Comparison of ENCODE assay signal across 17 cellular contexts in genomic region chr1:202172015-202172355, GRCh38. TPM values are rescaled to one million over a fixed set of nuclear protein-coding genes. Genes with fewer than 3 reads are reported as not detected.
DNase-seq lines count a peak whose midpoint lies in the region; ATAC-seq, FAIRE-seq and TF ChIP-seq lines count a peak whose summit lies in the region.
"Had no signal": no experiment of that assay in that cellular context is flagged by ENCODE, and none has a peak within 500 bp of the region (broad histone marks: within the 10 kb centered on the region; RNA-seq: fewer than 3 reads in every experiment).

No MANE protein-coding gene starts in this region.

- H3K36me3 Mint-ChIP-seq in activated naive CD4-positive, alpha-beta T cell treated with anti-CD3 and anti-CD28 coated beads, Interleukin-2, amount 50 U/mL, for 72 hours: no peaks in the 10 kb centered on the region
- H3K36me3 Mint-ChIP-seq: activated CD4-positive, alpha-beta memory T cell treated with anti-CD3 and anti-CD28 coated beads for 36 hours; activated naive CD8-positive, alpha-beta T cell; brain; T-cell had no signal

- no peak for TF ChIP-seq RAD21 in H1 (IDR thresholded peaks at IDR 0.05 in 1 of 2, conservative IDR thresholded peaks at IDR 0.05 in 1 of 2; ENCODE audit: low read depth in 2 of 2, low read length in 2 of 2)

- no peak overlapping the region for H2BK20ac ChIP-seq in H1 (ENCODE audit: low read length)

- 0 out of 2 replicates have a peak overlapping the region, but pooled peaks have one; percentile 53 for H2AK5ac ChIP-seq in H1 (ENCODE audit: low read depth, low read length)

- no peak overlapping the region for H4K8ac ChIP-seq in H1 (ENCODE audit: extremely low read depth, insufficient read depth, low read length)

- H3K9ac ChIP-seq in H1 (replicated peaks in 1 of 4; ENCODE audit: extremely low read depth in 1 of 4, low read depth in 3 of 4, low read length in 3 of 4) (no peak overlapping the region), Karpas-422 (ENCODE audit: low read length) (no peak overlapping the region)

- no peaks in the 10 kb centered on the region for H3K36me3 ChIP-seq in H1 (ENCODE audit: control insufficient read depth in 2 of 4, insufficient read depth in 4 of 4, low read length in 3 of 4)
- no peaks in the 10 kb centered on the region for H3K36me3 ChIP-seq in Karpas-422 (ENCODE audit: insufficient read depth, low read length)
- H3K36me3 ChIP-seq: heart right ventricle, thoracic aorta had no signal

- no peak for TF ChIP-seq CTCF in H1 (IDR thresholded peaks at IDR 0.05; ENCODE audit: control extremely low read depth in 1 of 3, insufficient read depth in 1 of 3, low read depth in 1 of 3, low read length in 3 of 3)

- H3K56ac ChIP-seq in H1 (replicated peaks; ENCODE audit: insufficient read length, low read depth, low read length): no peak overlapping the region

- no peak overlapping the region for H3K23ac ChIP-seq in H1 (ENCODE audit: insufficient read length)

- no peak overlapping the region for H3K14ac ChIP-seq in H1 (ENCODE audit: insufficient read length)

- no peak overlapping the region for H2BK15ac ChIP-seq in H1 (ENCODE audit: low read length)

- FAIRE-seq in H1 (lab: Jason Lieb, UNC): no peak

- no peaks in the 10 kb centered on the region for H3K9me2 ChIP-seq in Karpas-422 (replicated peaks; ENCODE audit: insufficient read depth, low read length)

- CTCF ChIA-PET in H1 (lab: Charles Lee; ENCODE audit: partially characterized antibody): interaction anchor here (10.1 kb wide), 1 partner anchor 16 kb away, joined by 77 read pairs; no protein-coding TSS in a partner anchor

- POLR2A ChIA-PET in H1 (lab: Charles Lee; ENCODE audit: partially characterized antibody): no interaction called here

- no peak overlapping the region for H4K91ac ChIP-seq in H1 (replicated peaks; ENCODE audit: insufficient read length, low read length)

- no peak overlapping the region for H2BK120ac ChIP-seq in H1 (replicated peaks; ENCODE audit: low read depth, low read length)

- WGBS in H1 (ENCODE audit: extremely low coverage in 1 of 2, insufficient coverage in 1 of 2, insufficient read length in 1 of 2, insufficient replicate concordance in 2 of 2, low coverage in 1 of 2, low lambda C conversion rate in 2 of 2, missing lambda C conversion rate in 1 of 2), 2 experiments: 98% methylated on average over 5 of the region's 5 CpGs; no CpG with 5 or more reads in 1 of the 2 experiments

- no peak overlapping the region for H4K5ac ChIP-seq in H1 (ENCODE audit: insufficient read length, low read depth, low read length)

- no peaks in the 10 kb centered on the region for H3K79me2 ChIP-seq in H1 (ENCODE audit: control insufficient read depth in 1 of 2, insufficient read depth in 2 of 2, low read length in 2 of 2)
- H3K79me2 ChIP-seq in Karpas-422 (ENCODE audit: low read length): no peaks in the 10 kb centered on the region

- H3K27ac Mint-ChIP-seq in activated naive CD4-positive, alpha-beta T cell treated with anti-CD3 and anti-CD28 coated beads, Interleukin-2, amount 50 U/mL, for 72 hours: no peak overlapping the region
- H3K27ac Mint-ChIP-seq: activated CD4-positive, alpha-beta memory T cell treated with anti-CD3 and anti-CD28 coated beads for 36 hours; activated naive CD8-positive, alpha-beta T cell; brain; T-cell had no signal

- no peaks in the 10 kb centered on the region for H3K9me3 Mint-ChIP-seq in activated naive CD4-positive, alpha-beta T cell treated with anti-CD3 and anti-CD28 coated beads, Interleukin-2, amount 50 U/mL, for 72 hours
- H3K9me3 Mint-ChIP-seq: activated CD4-positive, alpha-beta memory T cell treated with anti-CD3 and anti-CD28 coated beads for 36 hours; brain; T-cell had no signal

- H3K9me3 ChIP-seq in H1 (ENCODE audit: insufficient read depth in 2 of 2, low read depth in 1 of 2, low read length in 1 of 2): no peaks in the 10 kb centered on the region
- no peaks in the 10 kb centered on the region for H3K9me3 ChIP-seq in Karpas-422 (ENCODE audit: low read length)
- H3K9me3 ChIP-seq: heart right ventricle, thoracic aorta had no signal

- H2BK12ac ChIP-seq in H1 (ENCODE audit: low read depth, low read length): no peak overlapping the region

- H2AFZ ChIP-seq in H1 (ENCODE audit: low read length): no peak overlapping the region
- no peak overlapping the region for H2AFZ ChIP-seq in Karpas-422 (ENCODE audit: low read length)

- TF ChIP-seq POLR2A in H1 (IDR thresholded peaks at IDR 0.05; ENCODE audit: control extremely low read depth in 1 of 2, low read depth in 2 of 2, low read length in 2 of 2): no peak

- no peaks in the 10 kb centered on the region for H4K20me1 ChIP-seq in H1 (replicated peaks in 1 of 2; ENCODE audit: control insufficient read depth in 1 of 2, insufficient read depth in 2 of 2, low read length in 2 of 2)
- H4K20me1 ChIP-seq in Karpas-422 (ENCODE audit: insufficient read depth, low read depth, low read length): no peaks in the 10 kb centered on the region

- H2BK5ac ChIP-seq in H1 (ENCODE audit: low read depth, low read length): no peak overlapping the region; the same call in 1 of the 2 replicates

- no peak for DNase-seq in activated naive CD4-positive, alpha-beta T cell treated with anti-CD3 and anti-CD28 coated beads, Interleukin-2, amount 50 U/mL, for 72 hours (ENCODE audit: low spot score in 2 of 2)
- DNase-seq in activated naive CD4-positive, alpha-beta T cell (lab: John Stamatoyannopoulos, UW): no peak
- DNase-seq in NOMO-1 treated with dmso at 0.1 percent for 144 hours (lab: John Stamatoyannopoulos, UW; ENCODE audit: unreplicated experiment): peak; percentile 19
- no peak for DNase-seq in H1 (ENCODE audit: low read depth in 1 of 2, low spot score in 2 of 2)
- DNase-seq in anterior cingulate cortex (lab: John Stamatoyannopoulos, UW): no peak
- no peak for DNase-seq in Karpas-422
- DNase-seq in germinal center (ENCODE audit: low spot score): no peak
- DNase-seq: activated CD4-positive, alpha-beta memory T cell treated with anti-CD3 and anti-CD28 coated beads for 36 hours; activated T-cell treated with anti-CD3 and anti-CD28 coated beads, Interleukin-2, amount 50 U/mL, for 48 hours; EL; heart right ventricle; left ventricle myocardium superior; T-cell had no signal

- no peaks in the 10 kb centered on the region for H3K79me1 ChIP-seq in H1 (ENCODE audit: low read depth, low read length)

- no peak overlapping the region for H3K4me3 ChIP-seq in H1 (ENCODE audit: extremely low read depth in 1 of 4, insufficient read depth in 2 of 4, low read depth in 3 of 4, low read length in 4 of 4)
- H3K4me3 ChIP-seq in Karpas-422 (ENCODE audit: low read length): no peak overlapping the region
- H3K4me3 ChIP-seq: heart right ventricle, thoracic aorta had no signal

- H3K4me1 ChIP-seq in H1 (replicated peaks in 1 of 4; ENCODE audit: control insufficient read depth in 3 of 4, insufficient read depth in 4 of 4, low read length in 3 of 4): peaks cover 0 to 3% (median 0%) of the 10 kb centered on the region in 4 experiments; a peak in 1 of 7 replicates
- no peaks in the 10 kb centered on the region for H3K4me1 ChIP-seq in Karpas-422 (ENCODE audit: low read length)

- H3K27ac ChIP-seq in H1 (ENCODE audit: low read depth, low read length) (no peak overlapping the region), Karpas-422 (ENCODE audit: low read length) (no peak overlapping the region)
- H3K27ac ChIP-seq: heart right ventricle, RWPE1, thoracic aorta had no signal

- no peak overlapping the region for H3K18ac ChIP-seq in H1 (ENCODE audit: extremely low read depth, low read length)

- H3K4me2 ChIP-seq in H1 (ENCODE audit: insufficient read depth in 1 of 2, low read depth in 2 of 2, low read length in 2 of 2) (no peak overlapping the region), Karpas-422 (ENCODE audit: low read depth, low read length, poor library complexity, severe bottlenecking) (no peak overlapping the region)

- no peak overlapping the region for H3K4ac ChIP-seq in H1 (replicated peaks; ENCODE audit: insufficient read length, low read depth, low read length)

- peak; percentile 67 to 82 for ATAC-seq in activated naive CD4-positive, alpha-beta T cell treated with anti-CD3 and anti-CD28 coated beads, Interleukin-2, amount 50 U/mL, for 72 hours
- ATAC-seq: left ventricle myocardium superior had no signal

- H3K27me3 ChIP-seq in H1 (replicated peaks in 1 of 4; ENCODE audit: control insufficient read depth in 3 of 4, extremely low read depth in 1 of 4, insufficient read depth in 3 of 4, low read length in 3 of 4) (no peaks in the 10 kb centered on the region), Karpas-422 (ENCODE audit: low read length) (no peaks in the 10 kb centered on the region)
- H3K27me3 ChIP-seq: heart right ventricle had no signal

- no peaks in the 10 kb centered on the region for H3K23me2 ChIP-seq in H1 (ENCODE audit: low read depth, low read length)

- no peak for TF ChIP-seq EP300 in H1 (IDR thresholded peaks at IDR 0.05; ENCODE audit: borderline replicate concordance in 1 of 2, low read depth in 2 of 2, low read length in 2 of 2)

RNA-seq across cellular contexts. Expression of gene PTPN7, which starts 11.6 kb away (rescaled TPM):
- 100 to 1,000 TPM; 119 to 198 TPM for total RNA-seq in activated naive CD4-positive, alpha-beta T cell treated with anti-CD3 and anti-CD28 coated beads, Interleukin-2, amount 50 U/mL, for 72 hours
- not detected in 2 replicates for total RNA-seq in H1 (2021; fragmentation: NEBNext Ultra II Directional; extraction: Animal tissue kit (Norgen Biotek cat#: 25700))
- polyA plus RNA-seq in H1 (2011; rRNA removed): 0.20 TPM in 2 replicates
- 0.31 TPM for polyA plus RNA-seq in H1 (2011; cell fraction: cytosol; rRNA removed)
- 0.46 TPM for polyA plus RNA-seq in H1 (2011; cell fraction: nucleus; rRNA removed)
- polyA plus RNA-seq in H1 (2012, experiment 1 of 2): 0.11 to 0.37 TPM (median 0.14 TPM) in 3 of 4 replicates, not detected in the other
- 0.13 TPM for polyA plus RNA-seq in H1 (2012, experiment 2 of 2)
- 0.12 TPM for polyA plus RNA-seq in H1 (2013, experiment 1 of 2)
- 0.11 TPM for polyA plus RNA-seq in H1 (2013, experiment 2 of 2)
- 0.10 TPM in 1 of 2 replicates, not detected in the other for polyA minus RNA-seq in H1 (2011; rRNA and poly(A)+ RNA removed)
- not detected for polyA minus RNA-seq in H1 (2011; cell fraction: cytosol; rRNA and poly(A)+ RNA removed)
- not detected for polyA minus RNA-seq in H1 (2011; cell fraction: nucleus; rRNA and poly(A)+ RNA removed)
- total RNA-seq in Karpas-422 (2014; rRNA removed; shearing (Covaris generic); ENCODE audit: low replicate concordance): 33.4 and 39.2 TPM in 2 replicates

RNA-seq across cellular contexts. Expression of gene LGR6, which starts 21.6 kb away (rescaled TPM):
- under 1 TPM; 0.14 TPM for total RNA-seq in activated naive CD4-positive, alpha-beta T cell treated with anti-CD3 and anti-CD28 coated beads, Interleukin-2, amount 50 U/mL, for 72 hours
- 0.50 and 1.1 TPM in 2 replicates for total RNA-seq in H1 (2021; fragmentation: NEBNext Ultra II Directional; extraction: Animal tissue kit (Norgen Biotek cat#: 25700))
- polyA plus RNA-seq in H1 (2011; rRNA removed): 1.0 and 1.3 TPM in 2 replicates
- 0.56 TPM for polyA plus RNA-seq in H1 (2011; cell fraction: cytosol; rRNA removed)
- polyA plus RNA-seq in H1 (2011; cell fraction: nucleus; rRNA removed): 1.6 TPM
- 0.36 to 1.2 TPM (median 0.82 TPM) in 4 replicates for polyA plus RNA-seq in H1 (2012, experiment 1 of 2)
- polyA plus RNA-seq in H1 (2012, experiment 2 of 2): 0.59 TPM
- 1.0 TPM for polyA plus RNA-seq in H1 (2013, experiment 1 of 2)
- polyA plus RNA-seq in H1 (2013, experiment 2 of 2): 1.0 TPM
- 0.66 and 0.91 TPM in 2 replicates for polyA minus RNA-seq in H1 (2011; rRNA and poly(A)+ RNA removed)
- 2.3 TPM for polyA minus RNA-seq in H1 (2011; cell fraction: cytosol; rRNA and poly(A)+ RNA removed)
- 1.7 TPM for polyA minus RNA-seq in H1 (2011; cell fraction: nucleus; rRNA and poly(A)+ RNA removed)
- not detected in 2 replicates for total RNA-seq in Karpas-422 (2014; rRNA removed; shearing (Covaris generic); ENCODE audit: low replicate concordance)

RNA-seq across cellular contexts. Expression of gene ARL8A, which starts 27.4 kb away (rescaled TPM):
- total RNA-seq in activated naive CD4-positive, alpha-beta T cell treated with anti-CD3 and anti-CD28 coated beads, Interleukin-2, amount 50 U/mL, for 72 hours: 10 to 100 TPM; 38.8 to 63.2 TPM
- total RNA-seq in H1 (2021; fragmentation: NEBNext Ultra II Directional; extraction: Animal tissue kit (Norgen Biotek cat#: 25700)): 58.7 and 59.0 TPM in 2 replicates
- 40.3 and 41.7 TPM in 2 replicates for polyA plus RNA-seq in H1 (2011; rRNA removed)
- 39.3 TPM for polyA plus RNA-seq in H1 (2011; cell fraction: cytosol; rRNA removed)
- polyA plus RNA-seq in H1 (2011; cell fraction: nucleus; rRNA removed): 35.6 TPM
- polyA plus RNA-seq in H1 (2012, experiment 1 of 2): 35.1 to 57.5 TPM (median 42.3 TPM) in 4 replicates
- 35.7 TPM for polyA plus RNA-seq in H1 (2012, experiment 2 of 2)
- polyA plus RNA-seq in H1 (2013, experiment 1 of 2): 26.4 TPM
- 26.9 TPM for polyA plus RNA-seq in H1 (2013, experiment 2 of 2)
- 20.7 and 22.3 TPM in 2 replicates for polyA minus RNA-seq in H1 (2011; rRNA and poly(A)+ RNA removed)
- polyA minus RNA-seq in H1 (2011; cell fraction: cytosol; rRNA and poly(A)+ RNA removed): 23.3 TPM
- polyA minus RNA-seq in H1 (2011; cell fraction: nucleus; rRNA and poly(A)+ RNA removed): 16.2 TPM
- 26.7 and 44.9 TPM in 2 replicates for total RNA-seq in Karpas-422 (2014; rRNA removed; shearing (Covaris generic); ENCODE audit: low replicate concordance)

RNA-seq across cellular contexts. Expression of gene GPR37L1, which starts 49.3 kb away (rescaled TPM):
- not detected for total RNA-seq in activated naive CD4-positive, alpha-beta T cell treated with anti-CD3 and anti-CD28 coated beads, Interleukin-2, amount 50 U/mL, for 72 hours
- 0.08 and 0.13 TPM in 2 replicates for total RNA-seq in H1 (2021; fragmentation: NEBNext Ultra II Directional; extraction: Animal tissue kit (Norgen Biotek cat#: 25700))
- 0.23 and 0.25 TPM in 2 replicates for polyA plus RNA-seq in H1 (2011; rRNA removed)
- polyA plus RNA-seq in H1 (2011; cell fraction: cytosol; rRNA removed): 0.16 TPM
- polyA plus RNA-seq in H1 (2011; cell fraction: nucleus; rRNA removed): 0.17 TPM
- 0.18 to 0.20 TPM (median 0.20 TPM) in 4 replicates for polyA plus RNA-seq in H1 (2012, experiment 1 of 2)
- polyA plus RNA-seq in H1 (2012, experiment 2 of 2): 0.09 TPM
- polyA plus RNA-seq in H1 (2013, experiment 1 of 2): 0.10 TPM
- polyA plus RNA-seq in H1 (2013, experiment 2 of 2): 0.15 TPM
- polyA minus RNA-seq in H1 (2011; rRNA and poly(A)+ RNA removed): 0.13 and 0.22 TPM in 2 replicates
- polyA minus RNA-seq in H1 (2011; cell fraction: cytosol; rRNA and poly(A)+ RNA removed): not detected
- 0.50 TPM for polyA minus RNA-seq in H1 (2011; cell fraction: nucleus; rRNA and poly(A)+ RNA removed)
- not detected in 2 replicates for total RNA-seq in Karpas-422 (2014; rRNA removed; shearing (Covaris generic); ENCODE audit: low replicate concordance)
- total RNA-seq: activated CD4-positive, alpha-beta memory T cell treated with anti-CD3 and anti-CD28 coated beads for 36 hours; T-cell; thoracic aorta had no signal

Comparison
In these comparisons a context has a peak if more than half of its experiments do, and no peak if none do; other contexts are left out.
1. RNA of gene PTPN7, which starts 11.6 kb away (total RNA-seq): 119 to 198 TPM in activated naive CD4-positive, alpha-beta T cell treated with anti-CD3 and anti-CD28 coated beads, Interleukin-2, amount 50 U/mL, for 72 hours and 33.4 to 39.2 TPM in Karpas-422; not detected in H1; every median in the first group is over 10 times any median in the second.